Comparison of ENCODE assay signal across 9 cellular contexts in the genomic region with DNA sequence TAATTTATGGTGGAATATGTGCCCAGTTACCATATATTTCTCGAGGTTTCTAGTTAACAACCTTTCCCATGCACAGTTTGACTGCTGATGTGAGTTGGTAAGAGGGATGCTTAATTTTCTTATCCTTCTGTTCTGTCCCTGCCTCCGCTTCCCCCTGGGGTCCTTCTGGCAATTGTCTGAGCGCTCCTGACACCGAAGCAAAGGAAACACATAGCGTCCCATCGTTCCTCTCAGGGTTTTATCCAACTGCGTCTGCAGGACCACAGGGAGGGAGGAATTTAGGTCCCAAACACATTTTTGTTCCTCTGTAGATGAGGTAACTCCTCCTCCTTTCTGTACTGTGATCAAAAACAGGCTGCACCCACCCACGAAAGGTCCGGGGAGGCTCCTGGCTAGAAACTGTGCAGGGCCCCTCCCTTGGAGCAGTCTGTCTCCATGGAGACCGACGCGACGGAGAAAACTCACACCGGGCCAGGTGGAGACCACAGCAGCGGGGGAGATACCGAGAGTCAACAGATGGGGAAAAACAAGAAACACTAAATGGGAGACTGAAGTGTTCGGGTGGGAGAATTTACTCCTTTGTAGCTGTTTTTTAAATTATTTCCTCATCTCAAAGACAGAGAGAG.
DNase-seq lines count a peak whose midpoint lies in the region; ATAC-seq and TF ChIP-seq lines count a peak whose summit lies in the region.
"Had no signal": no experiment of that assay in that cellular context is flagged by ENCODE, and none has a peak within 500 bp of the region (broad histone marks: within the 10 kb centered on the region; RNA-seq: fewer than 3 reads in every experiment).

No MANE protein-coding gene starts in this region.

- no peaks in the 10 kb centered on the region for H3K27me3 ChIP-seq in BJ (ENCODE audit: control insufficient read depth, insufficient read depth, low read length)
- H3K27me3 ChIP-seq in skeletal muscle tissue (ENCODE audit: control insufficient read depth in 3 of 3, insufficient read depth in 3 of 3, low read length in 3 of 3): peaks cover 0 to 6% (median 3%) of the 10 kb centered on the region in 3 donors

- DNase-seq in BJ (ENCODE audit: low read depth) (no peak), NCI-H510A (lab: John Stamatoyannopoulos, UW) (peak; percentile 7), Right ventricle myocardium superior (peak; percentile 48), NCI-H446 treated with DMSO at 0.1 percent for 48 hours (lab: John Stamatoyannopoulos, UW) (no peak), CD14-positive monocyte (ENCODE audit: low spot score) (no peak)
- DNase-seq: naive B cell had no signal

- no peak overlapping the region for H3K27ac ChIP-seq in HEK293 (ENCODE audit: extremely low read depth, low read depth, low read length)
- no peak overlapping the region for H3K27ac ChIP-seq in skeletal muscle tissue (ENCODE audit: low read depth, low read length)

- peak overlapping the region; percentile 21 for H3K4me3 ChIP-seq in BJ (ENCODE audit: low read depth, low read length)
- peak overlapping the region; percentile 17; the same call in 1 of the 2 replicates for H3K4me3 ChIP-seq in HEK293 (ENCODE audit: low read depth, low read length)
- peak overlapping the region in 2 of 3 donors; percentile 38 to 57 for H3K4me3 ChIP-seq in skeletal muscle tissue (ENCODE audit: low read length in 3 of 3)

- H3K4me3 Mint-ChIP-seq in CD14-positive monocyte: no peak overlapping the region
- H3K4me3 Mint-ChIP-seq: naive B cell had no signal

- H3K9me3 Mint-ChIP-seq in CD14-positive monocyte: peaks cover 0 to 35% (median 18%) of the 10 kb centered on the region in 7 donors

- H3K36me3 Mint-ChIP-seq in CD14-positive monocyte: no peaks in the 10 kb centered on the region
- H3K36me3 Mint-ChIP-seq: naive B cell had no signal

- peaks cover 0 to 2% (median 2%) of the 10 kb centered on the region in 3 donors for H3K27me3 Mint-ChIP-seq in CD14-positive monocyte (ENCODE audit: low read depth in 3 of 3)

- intact Hi-C loops in Right ventricle myocardium superior (cut with DNase I) (no loop called here), CD14-positive monocyte (cut with micrococcal nuclease) (no loop called here)

- CTCF ChIA-PET in BJ (lab: Yijun Ruan, JAX) (no interaction called here), HEK293 (lab: Yijun Ruan, JAX) (interaction anchor here (0.5 kb wide), 1 partner anchor 110 kb away, joined by 5 read pairs; no protein-coding TSS in a partner anchor)

- no peaks in the 10 kb centered on the region for H3K9me3 ChIP-seq in HEK293 (ENCODE audit: control insufficient read depth, insufficient read depth, low read depth, low read length)
- no peaks in the 10 kb centered on the region for H3K9me3 ChIP-seq in skeletal muscle tissue (ENCODE audit: control insufficient read depth in 3 of 3, low read length in 3 of 3)

- H3K4me1 ChIP-seq in HEK293 (ENCODE audit: control insufficient read depth, insufficient read depth, low read length) (no peaks in the 10 kb centered on the region), skeletal muscle tissue (ENCODE audit: control insufficient read depth in 3 of 3, insufficient read depth in 3 of 3, low read length in 3 of 3) (no peaks in the 10 kb centered on the region)

- H3K4me1 Mint-ChIP-seq in CD14-positive monocyte: no peaks in the 10 kb centered on the region

- TF ChIP-seq CTCF in BJ (IDR thresholded peaks at IDR 0.05; ENCODE audit: insufficient read depth, low read depth, low read length) (no peak), HEK293 (tag by site-specific recombination; IDR thresholded peaks at IDR 0.05) (no peak), CD14-positive monocyte (IDR thresholded peaks at IDR 0.05) (no peak)

- no peak overlapping the region for H3K27ac Mint-ChIP-seq in CD14-positive monocyte
- H3K27ac Mint-ChIP-seq: naive B cell had no signal

- H3K36me3 ChIP-seq in BJ (ENCODE audit: control insufficient read depth, insufficient read depth, low read length) (no peaks in the 10 kb centered on the region), HEK293 (ENCODE audit: control insufficient read depth in 2 of 2, insufficient read depth in 1 of 2, low read length in 2 of 2) (no peaks in the 10 kb centered on the region), skeletal muscle tissue (ENCODE audit: control insufficient read depth in 3 of 3, insufficient read depth in 3 of 3, low read length in 3 of 3) (no peaks in the 10 kb centered on the region)

- H3K9ac ChIP-seq in skeletal muscle tissue (ENCODE audit: low read depth in 1 of 3, low read length in 3 of 3): no peak overlapping the region

- ATAC-seq in Right ventricle myocardium superior (ENCODE audit: poor library complexity) (no peak), HG02870 (IDR thresholded peaks at IDR 0.05; ENCODE audit: unreplicated experiment) (no peak)

- POLR2A ChIA-PET in BJ (lab: Charles Lee): no interaction called here
- POLR2A ChIA-PET in HEK293 (lab: Yijun Ruan, JAX): no interaction called here

TF ChIP-seq in HEK293, 187 proteins besides CTCF, POLR2A, EP300 and RAD21 (continues in another document):
- no peak for TF ChIP-seq ZNF221 (tag by site-specific recombination; IDR thresholded peaks at IDR 0.05; ENCODE audit: borderline replicate concordance)
- no peak for TF ChIP-seq GLIS2 (tag by site-specific recombination; IDR thresholded peaks at IDR 0.05)
- no peak for TF ChIP-seq MYNN (tag by site-specific recombination; IDR thresholded peaks at IDR 0.05; ENCODE audit: borderline replicate concordance)
- TF ChIP-seq OSR2 (tag by site-specific recombination; IDR thresholded peaks at IDR 0.05): no peak
- TF ChIP-seq, protein P1, sequence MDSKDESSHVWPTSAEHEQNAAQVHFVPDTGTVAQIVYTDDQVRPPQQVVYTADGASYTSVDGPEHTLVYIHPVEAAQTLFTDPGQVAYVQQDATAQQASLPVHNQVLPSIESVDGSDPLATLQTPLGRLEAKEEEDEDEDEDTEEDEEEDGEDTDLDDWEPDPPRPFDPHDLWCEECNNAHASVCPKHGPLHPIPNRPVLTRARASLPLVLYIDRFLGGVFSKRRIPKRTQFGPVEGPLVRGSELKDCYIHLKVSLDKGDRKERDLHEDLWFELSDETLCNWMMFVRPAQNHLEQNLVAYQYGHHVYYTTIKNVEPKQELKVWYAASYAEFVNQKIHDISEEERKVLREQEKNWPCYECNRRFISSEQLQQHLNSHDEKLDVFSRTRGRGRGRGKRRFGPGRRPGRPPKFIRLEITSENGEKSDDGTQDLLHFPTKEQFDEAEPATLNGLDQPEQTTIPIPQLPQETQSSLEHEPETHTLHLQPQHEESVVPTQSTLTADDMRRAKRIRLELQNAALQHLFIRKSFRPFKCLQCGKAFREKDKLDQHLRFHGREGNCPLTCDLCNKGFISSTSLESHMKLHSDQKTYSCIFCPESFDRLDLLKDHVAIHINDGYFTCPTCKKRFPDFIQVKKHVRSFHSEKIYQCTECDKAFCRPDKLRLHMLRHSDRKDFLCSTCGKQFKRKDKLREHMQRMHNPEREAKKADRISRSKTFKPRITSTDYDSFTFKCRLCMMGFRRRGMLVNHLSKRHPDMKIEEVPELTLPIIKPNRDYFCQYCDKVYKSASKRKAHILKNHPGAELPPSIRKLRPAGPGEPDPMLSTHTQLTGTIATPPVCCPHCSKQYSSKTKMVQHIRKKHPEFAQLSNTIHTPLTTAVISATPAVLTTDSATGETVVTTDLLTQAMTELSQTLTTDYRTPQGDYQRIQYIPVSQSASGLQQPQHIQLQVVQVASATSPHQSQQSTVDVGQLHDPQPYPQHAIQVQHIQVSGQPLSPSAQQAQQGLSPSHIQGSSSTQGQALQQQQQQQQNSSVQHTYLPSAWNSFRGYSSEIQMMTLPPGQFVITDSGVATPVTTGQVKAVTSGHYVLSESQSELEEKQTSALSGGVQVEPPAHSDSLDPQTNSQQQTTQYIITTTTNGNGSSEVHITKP (tag by site-specific recombination; IDR thresholded peaks at IDR 0.05): peak; percentile 38; the same call in 1 of the 2 replicates
- TF ChIP-seq ZNF521 (tag by site-specific recombination; IDR thresholded peaks at IDR 0.05): no peak
- TF ChIP-seq GLIS1 (tag by site-specific recombination; IDR thresholded peaks at IDR 0.05): 0 out of 2 replicates have a peak, but pooled peaks have one; percentile 10
- TF ChIP-seq, protein P2, sequence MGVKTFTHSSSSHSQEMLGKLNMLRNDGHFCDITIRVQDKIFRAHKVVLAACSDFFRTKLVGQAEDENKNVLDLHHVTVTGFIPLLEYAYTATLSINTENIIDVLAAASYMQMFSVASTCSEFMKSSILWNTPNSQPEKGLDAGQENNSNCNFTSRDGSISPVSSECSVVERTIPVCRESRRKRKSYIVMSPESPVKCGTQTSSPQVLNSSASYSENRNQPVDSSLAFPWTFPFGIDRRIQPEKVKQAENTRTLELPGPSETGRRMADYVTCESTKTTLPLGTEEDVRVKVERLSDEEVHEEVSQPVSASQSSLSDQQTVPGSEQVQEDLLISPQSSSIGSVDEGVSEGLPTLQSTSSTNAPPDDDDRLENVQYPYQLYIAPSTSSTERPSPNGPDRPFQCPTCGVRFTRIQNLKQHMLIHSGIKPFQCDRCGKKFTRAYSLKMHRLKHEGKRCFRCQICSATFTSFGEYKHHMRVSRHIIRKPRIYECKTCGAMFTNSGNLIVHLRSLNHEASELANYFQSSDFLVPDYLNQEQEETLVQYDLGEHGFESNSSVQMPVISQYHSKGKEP (tag by site-specific recombination; IDR thresholded peaks at IDR 0.05): no peak
- TF ChIP-seq ZNF341 (tag by site-specific recombination; IDR thresholded peaks at IDR 0.05; ENCODE audit: low read depth): no peak
- no peak for TF ChIP-seq RBAK (tag by site-specific recombination; IDR thresholded peaks at IDR 0.05)
- TF ChIP-seq, protein P3, sequence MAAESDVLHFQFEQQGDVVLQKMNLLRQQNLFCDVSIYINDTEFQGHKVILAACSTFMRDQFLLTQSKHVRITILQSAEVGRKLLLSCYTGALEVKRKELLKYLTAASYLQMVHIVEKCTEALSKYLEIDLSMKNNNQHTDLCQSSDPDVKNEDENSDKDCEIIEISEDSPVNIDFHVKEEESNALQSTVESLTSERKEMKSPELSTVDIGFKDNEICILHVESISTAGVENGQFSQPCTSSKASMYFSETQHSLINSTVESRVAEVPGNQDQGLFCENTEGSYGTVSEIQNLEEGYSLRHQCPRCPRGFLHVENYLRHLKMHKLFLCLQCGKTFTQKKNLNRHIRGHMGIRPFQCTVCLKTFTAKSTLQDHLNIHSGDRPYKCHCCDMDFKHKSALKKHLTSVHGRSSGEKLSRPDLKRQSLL (tag by site-specific recombination; IDR thresholded peaks at IDR 0.05): no peak
- TF ChIP-seq ZNF626 (tag by site-specific recombination; IDR thresholded peaks at IDR 0.05): no peak
- TF ChIP-seq SCRT2 (tag by site-specific recombination; IDR thresholded peaks at IDR 0.05): 0 out of 2 replicates have a peak, but pooled peaks have one; percentile 15
- no peak for TF ChIP-seq ZNF48 (tag by site-specific recombination; IDR thresholded peaks at IDR 0.05)
- TF ChIP-seq ZNF335 (tag by site-specific recombination; conservative IDR thresholded peaks at IDR 0.05): peak; percentile 54
- TF ChIP-seq EGR2 (tag by site-specific recombination; IDR thresholded peaks at IDR 0.05; ENCODE audit: low read depth): no peak
- TF ChIP-seq GLI4 (tag by site-specific recombination; IDR thresholded peaks at IDR 0.05): no peak

Comparison
In these comparisons a context has a peak if more than half of its experiments do, and no peak if none do; other contexts are left out.
1. DNase-seq: peak in NCI-H510A (single experiment) and Right ventricle myocardium superior (single experiment); none in BJ (single experiment), NCI-H446 treated with DMSO at 0.1 percent for 48 hours (single experiment) and CD14-positive monocyte (single experiment).
2. Peak in every context shown above with its lines, with median percentiles within 50 percentile points of each other: H3K4me3 ChIP-seq.